ENCODE assay signal across 8 cellular contexts in genomic region chr9:133375724-133376654, GRCh38. TPM values are rescaled to one million over a fixed set of nuclear protein-coding genes. Genes with fewer than 3 reads are reported as not detected.
DNase-seq lines count a peak whose midpoint lies in the region; ATAC-seq and TF ChIP-seq lines count a peak whose summit lies in the region.

Gene STKLD1, plus strand, starts transcription at chr9:133376366. Its CDS starts 108 bp downstream, at chr9:133376474.
Gene SURF4, minus strand, starts transcription at chr9:133376060. Its CDS starts 91 bp downstream, at chr9:133375969.

- TF ChIP-seq CTCF in HCT116 (IDR thresholded peaks at IDR 0.05 in 2 of 3, conservative IDR thresholded peaks at IDR 0.05 in 1 of 3; ENCODE audit: borderline replicate concordance in 1 of 3, insufficient read depth in 1 of 3, low read depth in 2 of 3, low read length in 2 of 3) (no peak), MM.1S (IDR thresholded peaks at IDR 0.05; ENCODE audit: low read length) (no peak), fibroblast of villous mesenchyme (IDR thresholded peaks at IDR 0.05; ENCODE audit: insufficient read depth, low read depth, low read length) (no peak), neural crest cell (conservative IDR thresholded peaks at IDR 0.05) (no peak)

- H3K9me3 ChIP-seq in HCT116 (ENCODE audit: control insufficient read depth in 1 of 2, insufficient read depth in 1 of 2, low read depth in 1 of 2, low read length in 2 of 2) (no peaks in the 10 kb centered on the region), MM.1S (replicated peaks; ENCODE audit: insufficient read depth, low read length) (no peaks in the 10 kb centered on the region)

- H3K4me1 Mint-ChIP-seq in neural crest cell = peaks cover 43% of the 10 kb centered on the region
- H3K4me1 Mint-ChIP-seq in stimulated activated naive CD8-positive, alpha-beta T cell treated with anti-CD3 and anti-CD28 coated beads, Interleukin-15, amount 100 ng/mL, for 72 hours = peaks cover 47% of the 10 kb centered on the region

- no peaks in the 10 kb centered on the region for H3K9me2 ChIP-seq in HCT116 (ENCODE audit: insufficient read depth)
- H3K9me2 ChIP-seq in MM.1S (replicated peaks; ENCODE audit: insufficient read depth, low read length) = no peaks in the 10 kb centered on the region

- 0 out of 2 replicates have a peak, but pooled peaks cover 9% of the 10 kb centered on the region for H4K20me1 ChIP-seq in HCT116 (ENCODE audit: insufficient read depth)
- peaks cover 17% of the 10 kb centered on the region; the same call in 1 of the 2 replicates for H4K20me1 ChIP-seq in MM.1S (ENCODE audit: insufficient read depth, low read length)

- CTCF ChIA-PET in HCT116 (lab: Charles Lee) = no interaction called here

- H3K36me3 Mint-ChIP-seq in neural crest cell (ENCODE audit: low read depth) = no peaks in the 10 kb centered on the region

- H3K27ac Mint-ChIP-seq in neural crest cell (ENCODE audit: unreplicated experiment) = peak within 1 kb of the TSS; percentile 97
- H3K27ac Mint-ChIP-seq in stimulated activated naive CD8-positive, alpha-beta T cell treated with anti-CD3 and anti-CD28 coated beads, Interleukin-15, amount 100 ng/mL, for 72 hours = peak within 1 kb of the TSS; percentile 96 to 99

- H3K27ac ChIP-seq in HCT116 (ENCODE audit: low read depth, low read length) = peak within 1 kb of the TSS; percentile 91
- peak within 1 kb of the TSS; percentile 32; the same call in 1 of the 2 replicates for H3K27ac ChIP-seq in MM.1S (ENCODE audit: low read length)

- peak within 1 kb of the TSS; percentile 59 to 95 for H3K4me3 ChIP-seq in HCT116 (replicated peaks in 1 of 2; ENCODE audit: low read depth in 1 of 2, low read length in 2 of 2)
- H3K4me3 ChIP-seq in MM.1S (ENCODE audit: low read length) = peak within 1 kb of the TSS; percentile 99
- peak within 1 kb of the TSS; percentile 89 for H3K4me3 ChIP-seq in fibroblast of villous mesenchyme (ENCODE audit: low read depth, low read length)

- H3K79me2 ChIP-seq in HCT116 (ENCODE audit: insufficient read depth, low read length) = peaks cover 49% of the 10 kb centered on the region
- peaks cover 47% of the 10 kb centered on the region for H3K79me2 ChIP-seq in MM.1S (ENCODE audit: low read length)

- H3K9ac ChIP-seq in HCT116 (ENCODE audit: low read length) (peak within 1 kb of the TSS; percentile 94), MM.1S (ENCODE audit: low read length) (peak within 1 kb of the TSS; percentile 95)

- no peaks in the 10 kb centered on the region for H3F3A ChIP-seq in MM.1S (ENCODE audit: insufficient read depth, low read length)

- H3K27me3 ChIP-seq in HCT116 (ENCODE audit: insufficient read depth, low read length) (no peaks in the 10 kb centered on the region), MM.1S (replicated peaks; ENCODE audit: insufficient read depth, low read length) (peaks cover 29% of the 10 kb centered on the region)

- H3K27me3 Mint-ChIP-seq in neural crest cell (ENCODE audit: low read depth) = no peaks in the 10 kb centered on the region
- no peaks in the 10 kb centered on the region for H3K27me3 Mint-ChIP-seq in stimulated activated naive CD8-positive, alpha-beta T cell treated with anti-CD3 and anti-CD28 coated beads, Interleukin-15, amount 100 ng/mL, for 72 hours

- H3K36me3 ChIP-seq in HCT116 (ENCODE audit: control insufficient read depth in 1 of 2, insufficient read depth in 2 of 2, low read length in 2 of 2) (peaks cover 6 to 14% of the 10 kb centered on the region in 2 experiments; a peak in 3 of 4 replicates), MM.1S (replicated peaks; ENCODE audit: insufficient read depth, low read length) (no peaks in the 10 kb centered on the region; the same call in 1 of the 2 replicates)

- H3K4me1 ChIP-seq in HCT116 (ENCODE audit: control insufficient read depth in 1 of 2, insufficient read depth in 2 of 2, low read length in 2 of 2) (peaks cover 21 to 29% of the 10 kb centered on the region in 2 experiments), MM.1S (ENCODE audit: low read length) (no peaks in the 10 kb centered on the region)

- H3K4me3 Mint-ChIP-seq in neural crest cell = peak within 1 kb of the TSS; percentile 94
- H3K4me3 Mint-ChIP-seq in stimulated activated naive CD8-positive, alpha-beta T cell treated with anti-CD3 and anti-CD28 coated beads, Interleukin-15, amount 100 ng/mL, for 72 hours = peak within 1 kb of the TSS; percentile 97 to 99

- H3K4me2 ChIP-seq in HCT116 (ENCODE audit: low read length) (peak within 1 kb of the TSS; percentile 76), MM.1S (ENCODE audit: low read depth, low read length) (peak within 1 kb of the TSS; percentile 94)

- intact Hi-C loops in HCT116 (cut with micrococcal nuclease) = no loop called here

- H3K9me3 Mint-ChIP-seq in neural crest cell = no peaks in the 10 kb centered on the region
- H3K9me3 Mint-ChIP-seq in stimulated activated naive CD8-positive, alpha-beta T cell treated with anti-CD3 and anti-CD28 coated beads, Interleukin-15, amount 100 ng/mL, for 72 hours = no peaks in the 10 kb centered on the region

- no TSS peak for BruUV-seq in HCT116 (replicated peaks; lab: Mats Ljungman, UMichigan)

- RAD21 ChIA-PET in HCT116 (lab: Charles Lee; ENCODE audit: low non-redundant PET in 1 of 2, low total read pairs in 2 of 2, uncharacterized antibody in 2 of 2, unreplicated experiment in 2 of 2) = no interaction called here

- H2AFZ ChIP-seq in HCT116 (ENCODE audit: low read depth, low read length, poor library complexity, severe bottlenecking) (no peak within 1 kb of the TSS), MM.1S (ENCODE audit: low read length) (peak within 1 kb of the TSS; percentile 98)

- no peak for TF ChIP-seq RAD21 in HCT116 (IDR thresholded peaks at IDR 0.05; ENCODE audit: low read depth)

- POLR2A ChIA-PET in HCT116 (lab: Charles Lee) = interaction anchor here (1.7 to 2.7 kb wide), 2 partner anchors 20 to 28 kb away, joined by 7 to 15 read pairs; partner anchors contain the start of genes MED22, RPL7A, SURF1 and SURF2

- peak; percentile 93 for ATAC-seq in HCT116
- peak; percentile 75 for ATAC-seq in stimulated activated naive CD8-positive, alpha-beta T cell treated with anti-CD3 and anti-CD28 coated beads, Interleukin-15, amount 100 ng/mL, for 72 hours

- peak; percentile 76 for TF ChIP-seq POLR2A in HCT116 (IDR thresholded peaks at IDR 0.05; ENCODE audit: borderline replicate concordance, extremely low read depth, insufficient read depth, insufficient read length)

- peak; percentile 96 for DNase-seq in GDM1 (lab: John Stamatoyannopoulos, UW)
- peak; percentile 90 for DNase-seq in HCT116 (ENCODE audit: low read depth, low spot score)
- peak; percentile 96 for DNase-seq in MM.1S
- peak; percentile 96 to 98 for DNase-seq in SHP77 (lab: John Stamatoyannopoulos, UW)
- DNase-seq in activated gamma-delta T cell (lab: John Stamatoyannopoulos, UW) = peak; percentile 92
- DNase-seq in fibroblast of villous mesenchyme (ENCODE audit: low read depth) = peak; percentile 98
- DNase-seq in neural crest cell (ENCODE audit: low read depth, low spot score) = peak; percentile 95
- peak; percentile 96 to 98 for DNase-seq in stimulated activated naive CD8-positive, alpha-beta T cell treated with anti-CD3 and anti-CD28 coated beads, Interleukin-15, amount 100 ng/mL, for 72 hours

TF ChIP-seq in HCT116, 20 proteins besides CTCF, POLR2A, EP300 and RAD21 (continues in another document):
- TF ChIP-seq FOSL1 (IDR thresholded peaks at IDR 0.05; ENCODE audit: low read depth) (no peak), EZH2 (IDR thresholded peaks at IDR 0.05) (no peak), ZFX (IDR thresholded peaks at IDR 0.05) (peak; percentile 98), CBX3 (IDR thresholded peaks at IDR 0.05; ENCODE audit: low read depth) (no peak), CEBPB (IDR thresholded peaks at IDR 0.05; ENCODE audit: low read depth) (no peak), SIN3A (IDR thresholded peaks at IDR 0.05; ENCODE audit: low read depth) (peak; percentile 63; the same call in 1 of the 2 replicates), POLR2AphosphoS5 (IDR thresholded peaks at IDR 0.05; ENCODE audit: low read depth, low read length) (peak; percentile 94), YY1 (IDR thresholded peaks at IDR 0.05; ENCODE audit: extremely low read depth, insufficient replicate concordance, low read depth, low read length) (peak; percentile 51), ZNF274 (IDR thresholded peaks at IDR 0.05; ENCODE audit: low read depth, low read length) (no peak), EZH2phosphoT487 (IDR thresholded peaks at IDR 0.05; ENCODE audit: borderline replicate concordance) (no peak), SRF (IDR thresholded peaks at IDR 0.05; ENCODE audit: low read depth) (peak; percentile 45; the same call in 1 of the 2 replicates), SP1 (IDR thresholded peaks at IDR 0.05; ENCODE audit: low read depth) (peak; percentile 87), ELF1 (IDR thresholded peaks at IDR 0.05; ENCODE audit: borderline replicate concordance, low read depth) (no peak)
- TF ChIP-seq, protein P1, sequence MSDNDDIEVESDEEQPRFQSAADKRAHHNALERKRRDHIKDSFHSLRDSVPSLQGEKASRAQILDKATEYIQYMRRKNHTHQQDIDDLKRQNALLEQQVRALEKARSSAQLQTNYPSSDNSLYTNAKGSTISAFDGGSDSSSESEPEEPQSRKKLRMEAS (IDR thresholded peaks at IDR 0.05) = peak; percentile 96
- TF ChIP-seq, protein P2, sequence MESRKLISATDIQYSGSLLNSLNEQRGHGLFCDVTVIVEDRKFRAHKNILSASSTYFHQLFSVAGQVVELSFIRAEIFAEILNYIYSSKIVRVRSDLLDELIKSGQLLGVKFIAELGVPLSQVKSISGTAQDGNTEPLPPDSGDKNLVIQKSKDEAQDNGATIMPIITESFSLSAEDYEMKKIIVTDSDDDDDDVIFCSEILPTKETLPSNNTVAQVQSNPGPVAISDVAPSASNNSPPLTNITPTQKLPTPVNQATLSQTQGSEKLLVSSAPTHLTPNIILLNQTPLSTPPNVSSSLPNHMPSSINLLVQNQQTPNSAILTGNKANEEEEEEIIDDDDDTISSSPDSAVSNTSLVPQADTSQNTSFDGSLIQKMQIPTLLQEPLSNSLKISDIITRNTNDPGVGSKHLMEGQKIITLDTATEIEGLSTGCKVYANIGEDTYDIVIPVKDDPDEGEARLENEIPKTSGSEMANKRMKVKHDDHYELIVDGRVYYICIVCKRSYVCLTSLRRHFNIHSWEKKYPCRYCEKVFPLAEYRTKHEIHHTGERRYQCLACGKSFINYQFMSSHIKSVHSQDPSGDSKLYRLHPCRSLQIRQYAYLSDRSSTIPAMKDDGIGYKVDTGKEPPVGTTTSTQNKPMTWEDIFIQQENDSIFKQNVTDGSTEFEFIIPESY (IDR thresholded peaks at IDR 0.05; ENCODE audit: extremely low read depth, insufficient replicate concordance, low read length) = no peak

RNA-seq across cellular contexts. Expression of gene STKLD1, which starts in this region (rescaled TPM):
- 0.37 TPM for total RNA-seq in HCT116 (2021; ENCODE audit: unreplicated experiment)
- 0.21 and 0.32 TPM in 2 replicates for polyA plus RNA-seq in HCT116 (2012)
- 0.32 and 2.6 TPM in 2 replicates for total RNA-seq in fibroblast of villous mesenchyme
- 2.8 and 2.9 TPM in 2 replicates for total RNA-seq in neural crest cell

RNA-seq across cellular contexts. Expression of gene SURF4, which starts in this region (rescaled TPM):
- 134 TPM for total RNA-seq in HCT116 (2021; ENCODE audit: unreplicated experiment)
- 117 and 158 TPM in 2 replicates for polyA plus RNA-seq in HCT116 (2012)
- 403 and 513 TPM in 2 replicates for total RNA-seq in fibroblast of villous mesenchyme
- total RNA-seq in neural crest cell = 121 and 136 TPM in 2 replicates

Comparison
In these comparisons a context has a peak if more than half of its experiments do, and no peak if none do; other contexts are left out.
1. Peak in every context shown above with its lines: DNase-seq, ATAC-seq, H3K4me3 ChIP-seq and H3K27ac ChIP-seq.